ENCODE assay signal across 1 cellular context in genomic region chr12:9745191-9745590, GRCh38.
TF ChIP-seq lines count a peak whose summit lies in the region.

No MANE protein-coding gene starts in this region.

TF ChIP-seq in GM12878, 131 proteins besides CTCF, POLR2A, EP300 and RAD21:
- 0 out of 2 replicates have a peak, but pooled peaks have one; percentile 13 for TF ChIP-seq IKZF1 (conservative IDR thresholded peaks at IDR 0.05)
- 0 out of 2 replicates have a peak, but pooled peaks have one; percentile 16 for TF ChIP-seq ATF7 (IDR thresholded peaks at IDR 0.05; ENCODE audit: low read depth)
- TF ChIP-seq RB1 (IDR thresholded peaks at IDR 0.05; ENCODE audit: borderline replicate concordance), result no peak
- no peak for TF ChIP-seq ASH2L (IDR thresholded peaks at IDR 0.05; ENCODE audit: borderline replicate concordance, low read depth)
